ENCODE assay signal across 1 cellular context in genomic region chr14:45253070-45253753, GRCh38.
TF ChIP-seq lines count a peak whose summit lies in the region.

Gene MIS18BP1, minus strand, starts transcription at chr14:45253202. Its CDS starts 5,916 bp downstream, at chr14:45247286.

TF ChIP-seq in HepG2, 621 proteins besides CTCF, POLR2A, EP300 and RAD21 (continued from another document and continues in another):
- peak; percentile 70; the same call in 1 of the 2 replicates for TF ChIP-seq ZNF646 (CRISPR knock-in tag; IDR thresholded peaks at IDR 0.05)
- TF ChIP-seq ZNF468 (CRISPR knock-in tag; IDR thresholded peaks at IDR 0.05), result no peak
- 0 out of 2 replicates have a peak, but pooled peaks have one; percentile 86 for TF ChIP-seq ZNF773 (CRISPR knock-in tag; IDR thresholded peaks at IDR 0.05; ENCODE audit: borderline replicate concordance)
- TF ChIP-seq ZNF597 (CRISPR knock-in tag; IDR thresholded peaks at IDR 0.05), result no peak
- 0 out of 2 replicates have a peak, but pooled peaks have one; percentile 54 for TF ChIP-seq ADNP (CRISPR knock-in tag; IDR thresholded peaks at IDR 0.05)
- TF ChIP-seq NFKB2 (CRISPR knock-in tag; IDR thresholded peaks at IDR 0.05; ENCODE audit: borderline replicate concordance), result peak; percentile 93; the same call in 1 of the 2 replicates
- TF ChIP-seq SKI (IDR thresholded peaks at IDR 0.05; ENCODE audit: partially characterized antibody), result peak; percentile 25
- TF ChIP-seq HMGXB3 (CRISPR knock-in tag; IDR thresholded peaks at IDR 0.05; ENCODE audit: borderline replicate concordance), result peak; percentile 86
- peak; percentile 43; the same call in 1 of the 2 replicates for TF ChIP-seq SMAD9 (CRISPR knock-in tag; IDR thresholded peaks at IDR 0.05)
- TF ChIP-seq ZNF326 (CRISPR knock-in tag; IDR thresholded peaks at IDR 0.05; ENCODE audit: borderline replicate concordance), result no peak
- TF ChIP-seq KLF11 (CRISPR knock-in tag; IDR thresholded peaks at IDR 0.05), result no peak; the same call in 1 of the 2 replicates
- 0 out of 2 replicates have a peak, but pooled peaks have one; percentile 71 for TF ChIP-seq KIAA2018 (CRISPR knock-in tag; IDR thresholded peaks at IDR 0.05; ENCODE audit: borderline replicate concordance)
- no peak; the same call in 1 of the 2 replicates for TF ChIP-seq AHR (CRISPR knock-in tag; IDR thresholded peaks at IDR 0.05)
- 0 out of 2 replicates have a peak, but pooled peaks have one; percentile 41 for TF ChIP-seq MBD4 (IDR thresholded peaks at IDR 0.05; ENCODE audit: borderline replicate concordance, low read length)
- TF ChIP-seq TMF1 (CRISPR knock-in tag; IDR thresholded peaks at IDR 0.05; ENCODE audit: low read depth), result peak; percentile 96
- no peak for TF ChIP-seq SNAI1 (CRISPR knock-in tag; IDR thresholded peaks at IDR 0.05; ENCODE audit: borderline replicate concordance)
- peak; percentile 53; the same call in 1 of the 2 replicates for TF ChIP-seq FOXP4 (CRISPR knock-in tag; IDR thresholded peaks at IDR 0.05)
- peak; percentile 94 for TF ChIP-seq CREM (IDR thresholded peaks at IDR 0.05)
- TF ChIP-seq CREM (CRISPR knock-in tag; IDR thresholded peaks at IDR 0.05), result no peak
- peak; percentile 87 for TF ChIP-seq ZNF746 (CRISPR knock-in tag; IDR thresholded peaks at IDR 0.05)
- TF ChIP-seq BCLAF1 (IDR thresholded peaks at IDR 0.05), result no peak
- TF ChIP-seq TCF12 (IDR thresholded peaks at IDR 0.05), result no peak
- TF ChIP-seq TCF12 (CRISPR knock-in tag; IDR thresholded peaks at IDR 0.05), result no peak
- TF ChIP-seq PBX3 (CRISPR knock-in tag; IDR thresholded peaks at IDR 0.05; ENCODE audit: borderline replicate concordance), result 0 out of 2 replicates have a peak, but pooled peaks have one; percentile 55
- TF ChIP-seq ZNF563 (CRISPR knock-in tag; IDR thresholded peaks at IDR 0.05), result peak; percentile 94; the same call in 1 of the 2 replicates
